12 cellular contexts compared by ENCODE assay signal in genomic region chr10:11783558-11783865, GRCh38. TPM values are rescaled to one million over a fixed set of nuclear protein-coding genes. Genes with fewer than 3 reads are reported as not detected.
DNase-seq lines count a peak whose midpoint lies in the region; ATAC-seq and TF ChIP-seq lines count a peak whose summit lies in the region.
"Had no signal": no experiment of that assay in that cellular context is flagged by ENCODE, and none has a peak within 500 bp of the region (broad histone marks: within the 10 kb centered on the region; RNA-seq: fewer than 3 reads in every experiment).

No MANE protein-coding gene starts in this region.

- intact Hi-C loops in PC-3 (cut with micrococcal nuclease) (loop anchor here (5.0 kb wide), 1 partner anchor 34 kb away; no protein-coding TSS in a partner anchor), mammary epithelial cell (cut with micrococcal nuclease) (loop anchor here (1.0 kb wide), 2 partner anchors 37 to 203 kb away; no protein-coding TSS in a partner anchor), natural killer cell (cut with micrococcal nuclease) (loop anchor here (1.0 kb wide), 1 partner anchor 203 kb away; no protein-coding TSS in a partner anchor)

- peaks cover 6% of the 10 kb centered on the region for H3K4me1 Mint-ChIP-seq in type B pancreatic cell (ENCODE audit: unreplicated experiment)
- H3K4me1 Mint-ChIP-seq in natural killer cell, result no peaks in the 10 kb centered on the region

- no peak for ATAC-seq in PC-3
- ATAC-seq in natural killer cell, result no peak
- ATAC-seq: Right ventricle myocardium inferior had no signal

- H3K4me2 ChIP-seq in PC-3 (ENCODE audit: low read length) (no peak overlapping the region), mammary epithelial cell (ENCODE audit: insufficient read depth, low read depth, low read length) (no peak overlapping the region), hepatocyte (no peak overlapping the region)

- dilution Hi-C loops in mammary epithelial cell (cut with HindIII; ENCODE audit: low sequenced_read_pairs), result loop anchor here (5.0 kb wide), 1 partner anchor 69 kb away; no protein-coding TSS in a partner anchor

- no peaks in the 10 kb centered on the region; the same call in 1 of the 2 replicates for H3K36me3 ChIP-seq in PC-3 (ENCODE audit: low read depth, low read length)
- no peaks in the 10 kb centered on the region for H3K36me3 ChIP-seq in mammary epithelial cell (ENCODE audit: insufficient read depth, low read length)
- no peaks in the 10 kb centered on the region for H3K36me3 ChIP-seq in hepatocyte (replicated peaks; ENCODE audit: insufficient read depth, low read depth)
- H3K36me3 ChIP-seq: HAP-1 had no signal

- H3K27me3 ChIP-seq in PC-3 (ENCODE audit: low read length) (no peaks in the 10 kb centered on the region), mammary epithelial cell (ENCODE audit: insufficient read depth, low read length) (no peaks in the 10 kb centered on the region), hepatocyte (no peaks in the 10 kb centered on the region)

- TF ChIP-seq CTCF in PC-3 (conservative IDR thresholded peaks at IDR 0.05; ENCODE audit: low read depth, low read length) (no peak), mammary epithelial cell (conservative IDR thresholded peaks at IDR 0.05 in 1 of 2, IDR thresholded peaks at IDR 0.05 in 1 of 2; ENCODE audit: extremely low read depth in 1 of 2, insufficient read depth in 1 of 2, low read depth in 1 of 2, low read length in 2 of 2) (no peak), hepatocyte (IDR thresholded peaks at IDR 0.05; ENCODE audit: poor library complexity) (no peak), type B pancreatic cell (conservative IDR thresholded peaks at IDR 0.05) (no peak), natural killer cell (IDR thresholded peaks at IDR 0.05) (no peak)

- H3K4me3 Mint-ChIP-seq in type B pancreatic cell (peak overlapping the region; percentile 25), natural killer cell (no peak overlapping the region)

- H3K4me1 ChIP-seq in PC-3 (ENCODE audit: insufficient read depth, low read length) (no peaks in the 10 kb centered on the region), mammary epithelial cell (ENCODE audit: insufficient read depth, low read length) (no peaks in the 10 kb centered on the region), hepatocyte (ENCODE audit: insufficient read depth) (no peaks in the 10 kb centered on the region)
- H3K4me1 ChIP-seq: HAP-1 had no signal

- in situ Hi-C loops in mammary epithelial cell (cut with MboI; ENCODE audit: low sequenced_read_pairs in 2 of 2), result loop anchor here in 1 of 2 donors (25.0 kb wide), 1 partner anchor 354 kb away; the partner anchor contains the start of gene SEC61A2

- H3K9me2 ChIP-seq in PC-3 (replicated peaks; ENCODE audit: low read length), result no peaks in the 10 kb centered on the region
- H3K9me2 ChIP-seq in hepatocyte (replicated peaks; ENCODE audit: insufficient read depth), result no peaks in the 10 kb centered on the region

- peaks cover 5% of the 10 kb centered on the region for H3K9me3 Mint-ChIP-seq in type B pancreatic cell
- no peaks in the 10 kb centered on the region for H3K9me3 Mint-ChIP-seq in natural killer cell

- no peaks in the 10 kb centered on the region for H3F3A ChIP-seq in PC-3 (ENCODE audit: low read length, unreplicated experiment)

- H3K79me2 ChIP-seq in PC-3 (ENCODE audit: low read length) (no peaks in the 10 kb centered on the region), mammary epithelial cell (ENCODE audit: insufficient read depth, low read length) (no peaks in the 10 kb centered on the region), hepatocyte (no peaks in the 10 kb centered on the region)

- H3K36me3 Mint-ChIP-seq in type B pancreatic cell (no peaks in the 10 kb centered on the region), natural killer cell (no peaks in the 10 kb centered on the region)

- H3K4me3 ChIP-seq in PC-3 (ENCODE audit: low read length) (no peak overlapping the region), mammary epithelial cell (replicated peaks in 1 of 3; ENCODE audit: insufficient read depth in 1 of 3, low read depth in 2 of 3, low read length in 3 of 3) (no peak overlapping the region), hepatocyte (no peak overlapping the region)
- H3K4me3 ChIP-seq: HAP-1 had no signal

- H3K27ac ChIP-seq in PC-3 (ENCODE audit: low read length) (no peak overlapping the region), mammary epithelial cell (ENCODE audit: insufficient read depth, low read depth, low read length) (no peak overlapping the region), hepatocyte (no peak overlapping the region)
- H3K27ac ChIP-seq: C4-2B had no signal

- DNase-seq in PC-3 (peak; percentile 8), mammary epithelial cell (peak; percentile 25), hepatocyte (ENCODE audit: low spot score) (peak; percentile 6), type B pancreatic cell (ENCODE audit: extremely low spot score, unreplicated experiment) (no peak), NAMALWA (ENCODE audit: low spot score) (no peak), natural killer cell (no peak), NCI-H1694 treated with DMSO at 0.1 percent for 48 hours (lab: John Stamatoyannopoulos, UW) (no peak)
- DNase-seq: NCI-H1417 treated with DMSO at 0.1 percent for 48 hours, NCI-H2029 had no signal

- WGBS in mammary epithelial cell (ENCODE audit: low coverage, missing lambda C conversion rate), result 13% methylated on average over 2 of the region's 7 CpGs
- 71% methylated on average over 7 of the region's 7 CpGs for whole genome bisulfite sequencing in hepatocyte (ENCODE audit: low lambda C conversion rate, missing lambda C conversion rate)

- H2AFZ ChIP-seq in PC-3 (ENCODE audit: low read length) (no peak overlapping the region), mammary epithelial cell (ENCODE audit: low read depth, low read length) (no peak overlapping the region), hepatocyte (no peak overlapping the region)

- H4K20me1 ChIP-seq in PC-3 (ENCODE audit: low read length) (no peaks in the 10 kb centered on the region), mammary epithelial cell (ENCODE audit: insufficient read depth, low read length) (no peaks in the 10 kb centered on the region), hepatocyte (ENCODE audit: insufficient read depth, poor library complexity, severe bottlenecking) (no peaks in the 10 kb centered on the region)

- H3K27me3 Mint-ChIP-seq in type B pancreatic cell (peaks cover 6% of the 10 kb centered on the region), natural killer cell (ENCODE audit: low read depth in 2 of 2) (peaks cover 0 to 12% of the 10 kb centered on the region in 2 donors)

- H3K27ac Mint-ChIP-seq in type B pancreatic cell (peak overlapping the region; percentile 86), natural killer cell (no peak overlapping the region)

- POLR2A ChIA-PET in PC-3 (lab: Charles Lee; ENCODE audit: unreplicated experiment), result interaction anchor here (1.3 kb wide), 1 partner anchor 10 kb away, joined by 5 read pairs; no protein-coding TSS in a partner anchor

- BruUV-seq in PC-3 (replicated peaks; lab: Mats Ljungman, UMichigan) (no TSS peak), mammary epithelial cell (replicated peaks; lab: Mats Ljungman, UMichigan) (no TSS peak)

- H3K9ac ChIP-seq in PC-3 (ENCODE audit: low read length) (no peak overlapping the region), mammary epithelial cell (ENCODE audit: insufficient read depth, low read length) (no peak overlapping the region)

- H3K9me3 ChIP-seq in PC-3 (ENCODE audit: low read length), result no peaks in the 10 kb centered on the region
- H3K9me3 ChIP-seq in mammary epithelial cell (replicated peaks; ENCODE audit: insufficient read depth, low read length), result no peaks in the 10 kb centered on the region
- no peaks in the 10 kb centered on the region for H3K9me3 ChIP-seq in hepatocyte (ENCODE audit: low read depth)
- H3K9me3 ChIP-seq: HAP-1 had no signal

- CTCF ChIA-PET in PC-3 (lab: Charles Lee), result interaction anchor here (0.6 to 1.9 kb wide), 6 partner anchors 10 to 286 kb away, joined by 3 to 10 read pairs (median 6); no protein-coding TSS in a partner anchor
- CTCF ChIA-PET in mammary epithelial cell (lab: Charles Lee; ENCODE audit: low non-redundant PET), result interaction anchor here (0.6 kb wide), 1 partner anchor 45 kb away, joined by 12 read pairs; no protein-coding TSS in a partner anchor

RNA-seq across cellular contexts. Expression of gene PROSER2, which starts 39.6 kb away (rescaled TPM):
- total RNA-seq in PC-3 (2014; rRNA removed) (52.5 and 66.0 TPM in 2 replicates), mammary epithelial cell (10 to 100 TPM; 56.3 to 65.7 TPM), hepatocyte (7.2 and 13.3 TPM in 2 replicates), type B pancreatic cell (ENCODE audit: low replicate concordance) (6.7 and 12.6 TPM in 2 replicates), natural killer cell (1 to 10 TPM in 2 of 3 donors, under 1 TPM in 1; 0.70 to 1.9 (median 1.1) TPM)
- polyA plus RNA-seq in mammary epithelial cell (20.4 TPM), hepatocyte (24.3 and 39.9 TPM in 2 replicates)
- polyA minus RNA-seq in mammary epithelial cell, result 18.0 TPM

RNA-seq across cellular contexts. Expression of gene ECHDC3, which starts 41.3 kb away (rescaled TPM):
- not detected in 2 replicates for total RNA-seq in PC-3 (2014; rRNA removed)
- total RNA-seq in mammary epithelial cell, result 10 to 100 TPM in 1 of 2 donors, 1 to 10 TPM in 1; 6.9 to 30.8 TPM
- polyA plus RNA-seq in mammary epithelial cell, result 9.6 TPM
- polyA minus RNA-seq in mammary epithelial cell, result not detected
- total RNA-seq in hepatocyte, result 14.8 and 16.1 TPM in 2 replicates
- polyA plus RNA-seq in hepatocyte, result 8.8 and 13.2 TPM in 2 replicates
- total RNA-seq in type B pancreatic cell (ENCODE audit: low replicate concordance), result 4.0 and 6.1 TPM in 2 replicates
- total RNA-seq in natural killer cell, result 1 to 10 TPM in 1 of 3 donors, under 1 TPM in 1, not detected in 1; 0.38 to 4.8 TPM

Comparison
In these comparisons a context has a peak if more than half of its experiments do, and no peak if none do; other contexts are left out.
1. DNase-seq: peak in PC-3 (single experiment), mammary epithelial cell (single experiment) and hepatocyte (single experiment); none in type B pancreatic cell (single experiment), NAMALWA (single experiment), natural killer cell (single experiment) and NCI-H1694 treated with DMSO at 0.1 percent for 48 hours (single experiment).